14 cellular contexts compared by ENCODE assay signal in genomic region chr15:80934761-80935221, GRCh38. TPM values are rescaled to one million over a fixed set of nuclear protein-coding genes. Genes with fewer than 3 reads are reported as not detected.
A peak's percentile ranks its signal among the peaks of the same experiment; 100 is the strongest.
DNase-seq lines count a peak whose midpoint lies in the region; ATAC-seq and TF ChIP-seq lines count a peak whose summit lies in the region.
"Had no signal": no experiment of that assay in that cellular context is flagged by ENCODE, and none has a peak within 500 bp of the region (broad histone marks: within the 10 kb centered on the region; RNA-seq: fewer than 3 reads in every experiment).

No MANE protein-coding gene starts in this region.

- H3K9me3 ChIP-seq in endodermal cell (ENCODE audit: control insufficient read depth, low read length): no peaks in the 10 kb centered on the region
- H3K9me3 ChIP-seq in left lung: no peaks in the 10 kb centered on the region
- H3K9me3 ChIP-seq: SJSA1 had no signal

- no peaks in the 10 kb centered on the region for H3K36me3 Mint-ChIP-seq in endodermal cell (ENCODE audit: low read depth)
- H3K36me3 Mint-ChIP-seq: activated CD8-positive, alpha-beta memory T cell treated with anti-CD3 and anti-CD28 coated beads, Interleukin-2, amount 10 ng/mL, durations not matched to agents 7 days and 5 days had no signal

- H3K4me3 Mint-ChIP-seq in endodermal cell: no peak overlapping the region
- H3K4me3 Mint-ChIP-seq: activated CD8-positive, alpha-beta memory T cell treated with anti-CD3 and anti-CD28 coated beads, Interleukin-2, amount 10 ng/mL, durations not matched to agents 7 days and 5 days; stimulated activated memory B cell treated with anti-CD40 and anti-IgM and Interleukin-4, amounts not matched to agents 10 μg/mL and 1 μg/mL and 100 μg/mL, for 72 hours had no signal

- no peaks in the 10 kb centered on the region for H3K9me3 Mint-ChIP-seq in endodermal cell
- H3K9me3 Mint-ChIP-seq: stimulated activated memory B cell treated with anti-CD40 and anti-IgM and Interleukin-4, amounts not matched to agents 10 μg/mL and 1 μg/mL and 100 μg/mL, for 72 hours had no signal

- H3K27ac Mint-ChIP-seq in endodermal cell: peak overlapping the region; percentile 29
- H3K27ac Mint-ChIP-seq: activated CD8-positive, alpha-beta memory T cell treated with anti-CD3 and anti-CD28 coated beads, Interleukin-2, amount 10 ng/mL, durations not matched to agents 7 days and 5 days; stimulated activated memory B cell treated with anti-CD40 and anti-IgM and Interleukin-4, amounts not matched to agents 10 μg/mL and 1 μg/mL and 100 μg/mL, for 72 hours had no signal

- ATAC-seq in left lung: peak; percentile 52
- ATAC-seq in HG02678 (IDR thresholded peaks at IDR 0.05; ENCODE audit: unreplicated experiment): no peak
- no peak for ATAC-seq in GM18909 (IDR thresholded peaks at IDR 0.05; ENCODE audit: poor library complexity, unreplicated experiment)
- ATAC-seq: activated CD8-positive, alpha-beta memory T cell treated with anti-CD3 and anti-CD28 coated beads, Interleukin-2, amount 10 ng/mL, durations not matched to agents 7 days and 5 days; GM12878; stimulated activated memory B cell treated with anti-CD40 and anti-IgM and Interleukin-4, amounts not matched to agents 10 μg/mL and 1 μg/mL and 100 μg/mL, for 72 hours had no signal

- H3K27ac ChIP-seq in endodermal cell (ENCODE audit: low read depth, low read length) (no peak overlapping the region), left lung (no peak overlapping the region)
- H3K27ac ChIP-seq: SJSA1 had no signal

- H3K4me1 ChIP-seq in endodermal cell (ENCODE audit: control insufficient read depth, insufficient read depth, low read length) (no peaks in the 10 kb centered on the region), left lung (no peaks in the 10 kb centered on the region)

- no peak overlapping the region for H3K9ac ChIP-seq in endodermal cell (ENCODE audit: extremely low read depth, low read length, poor library complexity, severe bottlenecking)

- DNase-seq in A172 (ENCODE audit: low spot score) (peak; percentile 85), HK-2 (ENCODE audit: unreplicated experiment) (peak; percentile 58), endodermal cell (peak; percentile 76), left lung (no peak), midbrain (lab: John Stamatoyannopoulos, UW) (no peak), NCI-H2196 treated with DMSO at 0.1 percent for 48 hours (lab: John Stamatoyannopoulos, UW; ENCODE audit: unreplicated experiment) (no peak)
- DNase-seq: activated CD8-positive, alpha-beta memory T cell treated with anti-CD3 and anti-CD28 coated beads, Interleukin-2, amount 10 ng/mL, durations not matched to agents 7 days and 5 days; NCI-H1436 treated with DMSO at 0.1 percent for 48 hours; small intestine had no signal

- no peaks in the 10 kb centered on the region for H3K27me3 Mint-ChIP-seq in endodermal cell (ENCODE audit: insufficient read depth)
- H3K27me3 Mint-ChIP-seq: activated CD8-positive, alpha-beta memory T cell treated with anti-CD3 and anti-CD28 coated beads, Interleukin-2, amount 10 ng/mL, durations not matched to agents 7 days and 5 days; stimulated activated memory B cell treated with anti-CD40 and anti-IgM and Interleukin-4, amounts not matched to agents 10 μg/mL and 1 μg/mL and 100 μg/mL, for 72 hours had no signal

- 80 to 88% methylated on average over 1 to 3 of the region's 3 CpGs for WGBS in endodermal cell (ENCODE audit: insufficient coverage in 1 of 2, insufficient read length in 1 of 2), 2 experiments

- intact Hi-C loops in left lung (cut with DNase I): no loop called here

- H3K27me3 ChIP-seq in endodermal cell (ENCODE audit: control insufficient read depth, insufficient read depth, low read length, poor library complexity, severe bottlenecking): no peaks in the 10 kb centered on the region
- H3K27me3 ChIP-seq in left lung: no peaks in the 10 kb centered on the region
- H3K27me3 ChIP-seq: SJSA1 had no signal

- H3K4me3 ChIP-seq in endodermal cell (ENCODE audit: low read length) (no peak overlapping the region), left lung (no peak overlapping the region)
- H3K4me3 ChIP-seq: GM12878, SJSA1 had no signal

- TF ChIP-seq CTCF in endodermal cell (conservative IDR thresholded peaks at IDR 0.05) (no peak), left lung (IDR thresholded peaks at IDR 0.05) (no peak)

- peaks cover 7% of the 10 kb centered on the region for H3K4me1 Mint-ChIP-seq in endodermal cell

- no peaks in the 10 kb centered on the region for H3K36me3 ChIP-seq in endodermal cell (ENCODE audit: control insufficient read depth, insufficient read depth, low read length)
- peaks cover 0 to 54% of the 10 kb centered on the region in 2 donors for H3K36me3 ChIP-seq in left lung
- H3K36me3 ChIP-seq: SJSA1 had no signal

RNA-seq across cellular contexts. Expression of gene MESD, which starts 54.8 kb away (rescaled TPM):
- total RNA-seq in A172 (2014; rRNA removed; shearing (Covaris generic)): 19.5 and 20.2 TPM in 2 replicates
- total RNA-seq in endodermal cell: 10 to 100 TPM; 31.7 to 35.8 TPM
- polyA plus RNA-seq in endodermal cell (2013, experiment 1 of 2): 31.8 TPM
- polyA plus RNA-seq in endodermal cell (2013, experiment 2 of 2): 31.8 TPM
- 10 to 100 TPM; 24.2 to 28.2 TPM for total RNA-seq in left lung

Comparison
In these comparisons a context has a peak if more than half of its experiments do, and no peak if none do; other contexts are left out.
1. DNase-seq: peak in A172 (single experiment), HK-2 (single experiment) and endodermal cell (single experiment); none in left lung (0 of 2), midbrain (single experiment) and NCI-H2196 treated with DMSO at 0.1 percent for 48 hours (single experiment).